Comparison of ENCODE assay signal across 1 cellular context in the genomic region with DNA sequence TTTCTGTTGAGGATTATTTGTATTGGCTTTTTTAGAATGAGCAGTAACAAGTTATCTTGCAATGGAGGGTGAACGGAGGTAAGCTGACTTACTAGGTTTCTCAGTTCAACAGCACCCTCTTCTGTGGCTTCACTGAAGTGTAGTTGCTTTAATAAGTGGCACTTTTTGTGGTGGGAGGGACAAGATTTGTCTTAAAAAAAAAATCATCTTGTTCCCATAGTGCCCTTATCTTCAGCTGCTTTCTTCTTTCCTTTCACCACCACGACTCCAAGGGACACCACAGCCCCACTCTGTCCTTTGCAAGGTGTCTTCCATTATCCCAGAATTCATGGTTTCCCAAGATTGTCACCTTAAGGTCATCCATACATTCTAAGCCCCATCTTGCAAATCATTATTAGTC.
TF ChIP-seq lines count a peak whose summit lies in the region.

No MANE protein-coding gene starts in this region.

TF ChIP-seq in endothelial cell of umbilical vein, 7 proteins besides CTCF, POLR2A, EP300 and RAD21:
- TF ChIP-seq GATA2 (IDR thresholded peaks at IDR 0.05; ENCODE audit: insufficient read depth, insufficient read length, low read depth, low read length): no peak
- TF ChIP-seq POLR2AphosphoS5 (IDR thresholded peaks at IDR 0.05; ENCODE audit: insufficient read depth, low read depth, low read length): no peak
- no peak for TF ChIP-seq FOS (IDR thresholded peaks at IDR 0.05; ENCODE audit: borderline replicate concordance, insufficient read depth, low read length)
- TF ChIP-seq, protein P1, sequence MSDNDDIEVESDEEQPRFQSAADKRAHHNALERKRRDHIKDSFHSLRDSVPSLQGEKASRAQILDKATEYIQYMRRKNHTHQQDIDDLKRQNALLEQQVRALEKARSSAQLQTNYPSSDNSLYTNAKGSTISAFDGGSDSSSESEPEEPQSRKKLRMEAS (IDR thresholded peaks at IDR 0.05; ENCODE audit: insufficient read depth, insufficient read length): no peak
- no peak for TF ChIP-seq JUN (IDR thresholded peaks at IDR 0.05; ENCODE audit: borderline replicate concordance, insufficient read depth, insufficient read length, low read depth)
- no peak for TF ChIP-seq EZH2 (IDR thresholded peaks at IDR 0.05; ENCODE audit: borderline replicate concordance, low read depth, low read length, severe bottlenecking)
- no peak for TF ChIP-seq MYC (IDR thresholded peaks at IDR 0.05; ENCODE audit: low read depth, low read length)
